Comparison of ENCODE assay signal across 1 cellular context in genomic region chr11:57356179-57356757, GRCh38.
TF ChIP-seq lines count a peak whose summit lies in the region.

No MANE protein-coding gene starts in this region.

TF ChIP-seq in K562, 482 proteins besides CTCF, POLR2A, EP300 and RAD21:
- peak; percentile 34; the same call in 1 of the 2 replicates for TF ChIP-seq SPI1 (IDR thresholded peaks at IDR 0.05; ENCODE audit: borderline replicate concordance, low read depth, low read length)
- TF ChIP-seq ZNF76 (CRISPR knock-in tag; IDR thresholded peaks at IDR 0.05; ENCODE audit: borderline replicate concordance) = no peak
